In genomic region chr14:65465584-65465983, GRCh38 we compare ENCODE assay signal across 18 cellular contexts.
"Had no signal": no experiment of that assay in that cellular context is flagged by ENCODE, and none has a peak within 500 bp of the region (broad histone marks: within the 10 kb centered on the region; RNA-seq: fewer than 3 reads in every experiment).

No MANE protein-coding gene starts in this region.

- H3K9me3 ChIP-seq: lower lobe of right lung, testis, vagina had no signal

- DNase-seq: activated CD4-positive, alpha-beta T cell treated with anti-CD3 and anti-CD28 coated beads for 4 hours; activated CD4-positive, alpha-beta T cell treated with anti-CD3 and anti-CD28 coated beads, Interleukin-2, amount 50 U/mL, for 48 hours; activated CD4-positive, CD25-positive, alpha-beta regulatory T cell; activated CD8-positive, alpha-beta memory T cell treated with anti-CD3 and anti-CD28 coated beads, Interleukin-2, amount 50 U/mL, for 48 hours; activated naive CD4-positive, alpha-beta T cell treated with Interleukin-2 at 50 U/mL for 16 hours; activated naive CD8-positive, alpha-beta T cell treated with anti-CD3 and anti-CD28 coated beads for 36 hours; activated T-cell treated with anti-CD3 and anti-CD28 coated beads, Interleukin-2, amount 50 U/mL, for 48 hours; effector memory CD4-positive, alpha-beta T cell; foreskin keratinocyte; lower lobe of right lung; naive thymus-derived CD4-positive, alpha-beta T cell; small intestine; stimulated activated CD4-positive, alpha-beta T cell treated with anti-CD3 and anti-CD28 coated beads, Interleukin-15, amount 100 ng/mL, for 24 hours; stimulated activated naive B cell treated with anti-CD40 and anti-IgM and Interleukin-4, amounts not matched to agents 10 μg/mL and 1 μg/mL and 100 μg/mL, for 72 hours; testis had no signal

- H3K27me3 ChIP-seq: foreskin keratinocyte, testis, vagina had no signal

- H3K27ac ChIP-seq: foreskin keratinocyte, lower lobe of right lung, testis, vagina had no signal

- ATAC-seq: foreskin keratinocyte; left lobe of liver; lower lobe of right lung; naive thymus-derived CD4-positive, alpha-beta T cell; sciatic nerve; stimulated activated naive B cell treated with anti-CD40 and anti-IgM and Interleukin-4, amounts not matched to agents 10 μg/mL and 1 μg/mL and 100 μg/mL, for 72 hours had no signal

- H3K4me3 ChIP-seq: lower lobe of right lung, testis, vagina had no signal

- H3K36me3 ChIP-seq: lower lobe of right lung, vagina had no signal
